31 cellular contexts compared by ENCODE assay signal in the genomic region with DNA sequence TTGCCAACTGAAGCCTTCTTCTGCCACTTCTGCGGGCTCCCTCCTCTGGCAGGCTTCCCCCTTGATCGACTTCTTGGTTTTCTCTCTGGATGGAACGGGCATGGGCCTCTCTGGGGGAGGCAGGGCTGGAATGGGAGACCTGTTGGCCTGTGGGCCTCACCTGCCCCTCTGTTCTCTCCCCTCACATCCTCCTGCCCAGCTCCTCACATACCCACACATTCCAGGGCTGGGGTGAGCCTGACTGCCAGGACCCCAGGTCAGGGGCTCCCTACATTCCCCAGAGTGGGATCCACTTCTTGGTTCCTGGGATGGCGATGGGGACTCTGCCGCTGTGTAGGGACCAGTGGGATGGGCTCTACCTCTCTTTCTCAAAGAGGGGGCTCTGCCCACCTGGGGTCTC. TPM values are rescaled to one million over a fixed set of nuclear protein-coding genes. Genes with fewer than 3 reads are reported as not detected.
DNase-seq lines count a peak whose midpoint lies in the region; ATAC-seq, FAIRE-seq and TF ChIP-seq lines count a peak whose summit lies in the region.
"Had no signal": no experiment of that assay in that cellular context is flagged by ENCODE, and none has a peak within 500 bp of the region (broad histone marks: within the 10 kb centered on the region; RNA-seq: fewer than 3 reads in every experiment).

No MANE protein-coding gene starts in this region.

- no peaks in the 10 kb centered on the region for H3K9me1 ChIP-seq in K562 (ENCODE audit: control insufficient read depth, insufficient read depth, low read length)

- POLR2A ChIA-PET in K562 (lab: Yijun Ruan, JAX), result interaction anchor here (0.6 kb wide), 1 partner anchor 147 kb away, joined by 3 read pairs; no protein-coding TSS in a partner anchor

- H3K9me3 ChIP-seq in left ventricle myocardium inferior (replicated peaks), result no peaks in the 10 kb centered on the region
- no peaks in the 10 kb centered on the region for H3K9me3 ChIP-seq in K562 (replicated peaks; ENCODE audit: control insufficient read depth, insufficient read depth, low read depth, low read length)
- H3K9me3 ChIP-seq in uterus, result no peaks in the 10 kb centered on the region
- H3K9me3 ChIP-seq: body of pancreas, heart right ventricle, right lobe of liver had no signal

- peak overlapping the region; percentile 82 for H3K27ac ChIP-seq in left ventricle myocardium inferior (replicated peaks)
- no peak overlapping the region for H3K27ac ChIP-seq in K562 (ENCODE audit: extremely low read depth, low read depth, low read length)
- H3K27ac ChIP-seq in uterus, result peak overlapping the region; percentile 79 to 90
- H3K27ac ChIP-seq: body of pancreas, right lobe of liver had no signal

- peaks cover 74% of the 10 kb centered on the region for H3K4me1 ChIP-seq in left ventricle myocardium inferior
- H3K4me1 ChIP-seq in K562 (replicated peaks in 1 of 2; ENCODE audit: control insufficient read depth in 2 of 2, insufficient read depth in 2 of 2, low read length in 2 of 2), result peaks cover 0 to 17% of the 10 kb centered on the region in 2 experiments; a peak in 1 of 5 replicates
- peaks cover 8 to 21% of the 10 kb centered on the region in 2 donors for H3K4me1 ChIP-seq in uterus

- peaks cover 57% of the 10 kb centered on the region for H3K36me3 ChIP-seq in left ventricle myocardium inferior
- peaks cover 60% of the 10 kb centered on the region; the same call in 1 of the 3 replicates for H3K36me3 ChIP-seq in K562 (ENCODE audit: control insufficient read depth, insufficient read depth, low read length)
- H3K36me3 ChIP-seq in uterus, result no peaks in the 10 kb centered on the region

- intact Hi-C loops in left ventricle myocardium inferior (cut with micrococcal nuclease) (no loop called here), left cardiac atrium (cut with DNase I) (no loop called here), K562 (cut with micrococcal nuclease) (no loop called here), uterus (cut with DNase I; ENCODE audit: low total_unique reads) (no loop called here), posterior vena cava (cut with DNase I) (no loop called here)

- TF ChIP-seq EP300 in K562 (IDR thresholded peaks at IDR 0.05; ENCODE audit: low read length), result no peak

- WGBS in K562 (ENCODE audit: insufficient coverage, low coverage, missing lambda C conversion rate), result 92% methylated on average over 5 of the region's 5 CpGs

- no peak overlapping the region for H3K4me3 Mint-ChIP-seq in osteocyte (ENCODE audit: unreplicated experiment)
- H3K4me3 Mint-ChIP-seq: activated naive CD8-positive, alpha-beta T cell treated with anti-CD3 and anti-CD28 coated beads for 36 hours; activated T-helper 17 cell treated with anti-CD3 and anti-CD28 coated beads, Interleukin-2, amount 50 U/mL, for 72 hours; H9; IgD-negative memory B cell; stimulated activated naive CD8-positive, alpha-beta T cell treated with anti-CD3 and anti-CD28 coated beads, Interleukin-15, amount 100 ng/mL, for 72 hours; T-helper 2 cell treated with Interferon-gamma antibody and Interleukin-4, amounts not matched to agents 5 μg/mL and 100 μg/mL, for 36 hours had no signal

- DNase-seq in left ventricle myocardium inferior, result no peak
- DNase-seq in left cardiac atrium, result no peak
- no peak for DNase-seq in K562 (ENCODE audit: extremely low read depth in 1 of 4, low spot score in 3 of 4)
- DNase-seq in osteocyte (ENCODE audit: extremely low spot score, unreplicated experiment), result peak; percentile 80
- no peak for DNase-seq in uterus
- no peak for DNase-seq in posterior vena cava (ENCODE audit: low spot score)
- no peak for DNase-seq in COLO668 (lab: John Stamatoyannopoulos, UW; ENCODE audit: unreplicated experiment)
- DNase-seq: activated naive CD8-positive, alpha-beta T cell treated with anti-CD3 and anti-CD28 coated beads for 36 hours; body of pancreas; C1 segment of cervical spinal cord; Calu3; DND-41; effector CD8-positive, alpha-beta T cell; foreskin fibroblast; heart right ventricle; mammary epithelial cell; NCI-H1092 treated with DMSO at 0.1 percent for 48 hours; NCI-H1930; NCI-H524 treated with DMSO at 0.1 percent for 48 hours; PC-3; SHP77; stimulated activated CD4-positive, alpha-beta T cell treated with anti-CD3 and anti-CD28 coated beads, Interleukin-4, amount 100 ng/mL, for 24 hours had no signal

- H3K36me3 Mint-ChIP-seq in osteocyte (ENCODE audit: unreplicated experiment), result peaks cover 52% of the 10 kb centered on the region

- H3K27ac Mint-ChIP-seq in osteocyte (ENCODE audit: unreplicated experiment), result no peak overlapping the region
- H3K27ac Mint-ChIP-seq: activated naive CD8-positive, alpha-beta T cell treated with anti-CD3 and anti-CD28 coated beads for 36 hours; activated T-helper 17 cell treated with anti-CD3 and anti-CD28 coated beads, Interleukin-2, amount 50 U/mL, for 72 hours; progenitor cell of endocrine pancreas; T-helper 2 cell treated with Interferon-gamma antibody and Interleukin-4, amounts not matched to agents 5 μg/mL and 100 μg/mL, for 36 hours had no signal

- in situ Hi-C loops in K562 (cut with MboI), result no loop called here

- TF ChIP-seq RAD21 in K562 (CRISPR knock-in tag; conservative IDR thresholded peaks at IDR 0.05 in 1 of 2, IDR thresholded peaks at IDR 0.05 in 1 of 2), result no peak

- H3K27me3 Mint-ChIP-seq in osteocyte (ENCODE audit: unreplicated experiment), result no peaks in the 10 kb centered on the region
- H3K27me3 Mint-ChIP-seq: activated naive CD8-positive, alpha-beta T cell treated with anti-CD3 and anti-CD28 coated beads for 36 hours; activated T-helper 17 cell treated with anti-CD3 and anti-CD28 coated beads, Interleukin-2, amount 50 U/mL, for 72 hours; IgD-negative memory B cell; progenitor cell of endocrine pancreas; stimulated activated naive CD8-positive, alpha-beta T cell treated with anti-CD3 and anti-CD28 coated beads, Interleukin-15, amount 100 ng/mL, for 72 hours had no signal

- no peak overlapping the region for H2AFZ ChIP-seq in K562 (ENCODE audit: low read depth, low read length)

- no peak for FAIRE-seq in K562 (lab: Jason Lieb, UNC)
- FAIRE-seq: colon had no signal

- TF ChIP-seq CTCF in left ventricle myocardium inferior (IDR thresholded peaks at IDR 0.05; ENCODE audit: borderline replicate concordance), result no peak
- TF ChIP-seq CTCF in K562 (IDR thresholded peaks at IDR 0.05 in 2 of 3, conservative IDR thresholded peaks at IDR 0.05 in 1 of 3; ENCODE audit: insufficient read depth in 2 of 3, low read depth in 1 of 3, low read length in 3 of 3), result no peak
- no peak for TF ChIP-seq CTCF in osteocyte (IDR thresholded peaks at IDR 0.05)
- TF ChIP-seq CTCF in uterus (IDR thresholded peaks at IDR 0.05), result no peak

- TF ChIP-seq POLR2A in K562 (conservative IDR thresholded peaks at IDR 0.05) (no peak), uterus (IDR thresholded peaks at IDR 0.05) (no peak)

- no TSS peak for BruUV-seq in K562 (replicated peaks; lab: Mats Ljungman, UMichigan)

- H3K27me3 ChIP-seq in left ventricle myocardium inferior (ENCODE audit: low read depth) (no peaks in the 10 kb centered on the region), K562 (ENCODE audit: control insufficient read depth in 2 of 2, insufficient read depth in 2 of 2, low read length in 2 of 2) (no peaks in the 10 kb centered on the region), uterus (no peaks in the 10 kb centered on the region)
- H3K27me3 ChIP-seq: body of pancreas, heart right ventricle, right lobe of liver had no signal

- CTCF ChIA-PET in K562 (lab: Yijun Ruan, JAX; ENCODE audit: low intra/inter-chr PET ratio), result no interaction called here

- no peak overlapping the region; a peak in 1 of 4 replicates for H3K9ac ChIP-seq in K562 (ENCODE audit: insufficient read depth in 1 of 2, low read depth in 2 of 2, low read length in 2 of 2)

- H3K79me2 ChIP-seq in K562 (ENCODE audit: control insufficient read depth, insufficient read depth, low read length), result no peaks in the 10 kb centered on the region

- ATAC-seq in left cardiac atrium (no peak), K562 (no peak)
- ATAC-seq: activated T-helper 17 cell treated with anti-CD3 and anti-CD28 coated beads, Interleukin-2, amount 50 U/mL, for 72 hours; body of pancreas; heart right ventricle; PC-3; stimulated activated naive CD8-positive, alpha-beta T cell treated with anti-CD3 and anti-CD28 coated beads, Interleukin-15, amount 100 ng/mL, for 72 hours had no signal

- no peak overlapping the region for H3K4me2 ChIP-seq in K562 (ENCODE audit: insufficient read depth, low read length)

- no peaks in the 10 kb centered on the region for H3K9me3 Mint-ChIP-seq in osteocyte (ENCODE audit: unreplicated experiment)
- H3K9me3 Mint-ChIP-seq: activated naive CD8-positive, alpha-beta T cell treated with anti-CD3 and anti-CD28 coated beads for 36 hours; activated T-helper 17 cell treated with anti-CD3 and anti-CD28 coated beads, Interleukin-2, amount 50 U/mL, for 72 hours; H9; IgD-negative memory B cell; stimulated activated naive CD8-positive, alpha-beta T cell treated with anti-CD3 and anti-CD28 coated beads, Interleukin-15, amount 100 ng/mL, for 72 hours; T-helper 2 cell treated with Interferon-gamma antibody and Interleukin-4, amounts not matched to agents 5 μg/mL and 100 μg/mL, for 36 hours had no signal

- H3K4me3 ChIP-seq in left ventricle myocardium inferior, result no peak overlapping the region
- no peak overlapping the region for H3K4me3 ChIP-seq in K562
- no peak overlapping the region for H3K4me3 ChIP-seq in uterus
- H3K4me3 ChIP-seq: body of pancreas, heart right ventricle, right lobe of liver had no signal

- H3K4me1 Mint-ChIP-seq in osteocyte (ENCODE audit: unreplicated experiment), result peaks cover 43% of the 10 kb centered on the region

- H4K20me1 ChIP-seq in K562 (replicated peaks; ENCODE audit: control insufficient read depth, insufficient read depth, low read length), result peaks cover 5% of the 10 kb centered on the region; the same call in 1 of the 2 replicates

RNA-seq across cellular contexts. Expression of a gene that starts 48.3 kb away (rescaled TPM):
- total RNA-seq in left ventricle myocardium inferior (not detected), left cardiac atrium (not detected), K562 (2014; rRNA removed) (not detected in 2 replicates), K562 (2014; rRNA removed; fragmentation: Illumina TruSeq; extraction: Trizol) (not detected in 2 replicates), K562 (2015; rRNA removed; fragmentation: Illumina TruSeq; extraction: Trizol) (not detected in 2 replicates), K562 (2021) (not detected in 2 replicates), osteocyte (not detected in 2 replicates), uterus (under 1 TPM in 1 of 4 donors, not detected in 3; 0.14 TPM), posterior vena cava (not detected)
- not detected in 2 replicates for total RNA-seq in K562 (2011; cell fraction: chromatin; rRNA removed; ENCODE audit: low replicate concordance)
- not detected in 2 replicates for total RNA-seq in K562 (2011; cell fraction: nucleolus; rRNA removed)
- total RNA-seq in K562 (2011; cell fraction: nucleoplasm; rRNA removed), result not detected in 2 replicates
- polyA plus RNA-seq in K562 (2011; rRNA removed) (not detected in 2 replicates), K562 (2014; fragmentation: Illumina TruSeq; extraction: Trizol) (not detected in 2 replicates), K562 (2014; fragmentation: Nextera tagmentation; extraction: Ambion mirVana) (not detected), K562 (2014; rRNA removed) (not detected in 2 replicates)
- not detected in 2 replicates for polyA plus RNA-seq in K562 (2011; cell fraction: cytosol; rRNA removed)
- polyA plus RNA-seq in K562 (2011; cell fraction: nucleus; rRNA removed), result not detected in 2 replicates
- not detected in 2 replicates for polyA plus RNA-seq in K562 (2012)
- polyA minus RNA-seq in K562 (2011; rRNA and poly(A)+ RNA removed), result not detected in 2 replicates
- not detected in 2 replicates for polyA minus RNA-seq in K562 (2011; cell fraction: cytosol; rRNA and poly(A)+ RNA removed)
- not detected in 2 replicates for polyA minus RNA-seq in K562 (2011; cell fraction: nucleus; rRNA and poly(A)+ RNA removed)
- total RNA-seq: activated T-helper 17 cell treated with anti-CD3 and anti-CD28 coated beads, Interleukin-2, amount 50 U/mL, for 72 hours; body of pancreas; Calu3; epithelial cell of proximal tubule; H9; heart right ventricle; mammary epithelial cell; PC-3; progenitor cell of endocrine pancreas; right lobe of liver had no signal
- polyA plus RNA-seq: heart right ventricle, IgD-negative memory B cell, mammary epithelial cell had no signal

RNA-seq across cellular contexts. Expression of a gene that starts 49.1 kb away (rescaled TPM):
- total RNA-seq in left ventricle myocardium inferior, result 29.4 TPM
- 10 to 100 TPM; 51.8 to 55.0 TPM for total RNA-seq in left cardiac atrium
- total RNA-seq in K562 (2011; cell fraction: chromatin; rRNA removed; ENCODE audit: low replicate concordance), result 56.3 and 141 TPM in 2 replicates
- 52.5 and 72.2 TPM in 2 replicates for total RNA-seq in K562 (2011; cell fraction: nucleolus; rRNA removed)
- 56.8 and 72.4 TPM in 2 replicates for total RNA-seq in K562 (2011; cell fraction: nucleoplasm; rRNA removed)
- total RNA-seq in K562 (2014; rRNA removed), result 48.5 and 49.0 TPM in 2 replicates
- total RNA-seq in K562 (2014; rRNA removed; fragmentation: Illumina TruSeq; extraction: Trizol), result 35.1 and 38.8 TPM in 2 replicates
- total RNA-seq in K562 (2015; rRNA removed; fragmentation: Illumina TruSeq; extraction: Trizol), result 55.3 and 58.7 TPM in 2 replicates
- 112 and 125 TPM in 2 replicates for total RNA-seq in K562 (2021)
- polyA plus RNA-seq in K562 (2011; rRNA removed), result 45.9 and 62.1 TPM in 2 replicates
- 58.9 and 166 TPM in 2 replicates for polyA plus RNA-seq in K562 (2011; cell fraction: cytosol; rRNA removed)
- polyA plus RNA-seq in K562 (2011; cell fraction: nucleus; rRNA removed), result 25.9 and 52.6 TPM in 2 replicates
- polyA plus RNA-seq in K562 (2012), result 110 and 126 TPM in 2 replicates
- 95.7 and 104 TPM in 2 replicates for polyA plus RNA-seq in K562 (2014; fragmentation: Illumina TruSeq; extraction: Trizol)
- 10 to 100 TPM; 23.0 to 23.6 TPM for polyA plus RNA-seq in K562 (2014; fragmentation: Nextera tagmentation; extraction: Ambion mirVana)
- polyA plus RNA-seq in K562 (2014; rRNA removed), result 69.1 and 78.2 TPM in 2 replicates
- 48.3 and 89.0 TPM in 2 replicates for polyA minus RNA-seq in K562 (2011; rRNA and poly(A)+ RNA removed)
- polyA minus RNA-seq in K562 (2011; cell fraction: cytosol; rRNA and poly(A)+ RNA removed), result 56.3 and 79.0 TPM in 2 replicates
- polyA minus RNA-seq in K562 (2011; cell fraction: nucleus; rRNA and poly(A)+ RNA removed), result 20.1 and 22.1 TPM in 2 replicates
- total RNA-seq in osteocyte, result 402 and 409 TPM in 2 replicates
- total RNA-seq in uterus, result 100 to 1,000 TPM in 1 of 4 donors, 10 to 100 TPM in 3; 21.2 to 119 (median 58.2) TPM
- total RNA-seq in posterior vena cava, result 100 to 1,000 TPM in 1 of 2 donors, 10 to 100 TPM in 1; 95.2 to 119 TPM
